ENCODE assay signal across 14 cellular contexts in genomic region chr9:91935805-91936204, GRCh38. TPM values are rescaled to one million over a fixed set of nuclear protein-coding genes. Genes with fewer than 3 reads are reported as not detected.
DNase-seq lines count a peak whose midpoint lies in the region; ATAC-seq and TF ChIP-seq lines count a peak whose summit lies in the region.
"Had no signal": no experiment of that assay in that cellular context is flagged by ENCODE, and none has a peak within 500 bp of the region (broad histone marks: within the 10 kb centered on the region; RNA-seq: fewer than 3 reads in every experiment).

No MANE protein-coding gene starts in this region.

- no peak overlapping the region for H3K9ac ChIP-seq in mesenchymal stem cell (ENCODE audit: low read length)
- no peak overlapping the region for H3K9ac ChIP-seq in rectal smooth muscle tissue (ENCODE audit: low read length)

- no peak overlapping the region for H3K4ac ChIP-seq in mesenchymal stem cell (ENCODE audit: low read depth in 1 of 2, low read length in 2 of 2)

- H3K4me3 ChIP-seq in left ventricle myocardium inferior (no peak overlapping the region), mesenchymal stem cell (ENCODE audit: insufficient read depth in 1 of 2, low read depth in 1 of 2, low read length in 2 of 2) (no peak overlapping the region), rectal smooth muscle tissue (ENCODE audit: low read length) (no peak overlapping the region), uterus (no peak overlapping the region), breast epithelium (no peak overlapping the region)
- H3K4me3 ChIP-seq: GM23338 had no signal

- ATAC-seq in GM18909 (IDR thresholded peaks at IDR 0.05; ENCODE audit: poor library complexity, unreplicated experiment) = no peak
- ATAC-seq: GM23338, PC-3 had no signal

- no peak overlapping the region for H4K8ac ChIP-seq in mesenchymal stem cell (ENCODE audit: low read length)

- 92% methylated on average over 7 of the region's 7 CpGs for WGBS in mesenchymal stem cell

- H3K27ac ChIP-seq in left ventricle myocardium inferior (replicated peaks) = no peak overlapping the region
- H3K27ac ChIP-seq in mesenchymal stem cell (ENCODE audit: low read length, poor library complexity, severe bottlenecking) = no peak overlapping the region
- H3K27ac ChIP-seq in rectal smooth muscle tissue (ENCODE audit: low read depth, low read length) = peak overlapping the region; percentile 71
- H3K27ac ChIP-seq in uterus = peak overlapping the region; percentile 51 to 74
- H3K27ac ChIP-seq in breast epithelium = no peak overlapping the region

- TF ChIP-seq CTCF in left ventricle myocardium inferior (IDR thresholded peaks at IDR 0.05; ENCODE audit: borderline replicate concordance) (no peak), uterus (IDR thresholded peaks at IDR 0.05) (no peak), breast epithelium (IDR thresholded peaks at IDR 0.05) (no peak)

- H3K14ac ChIP-seq in mesenchymal stem cell (ENCODE audit: low read length in 2 of 2) = no peak overlapping the region

- intact Hi-C loops in cardiac septum (cut with DNase I) (no loop called here), left ventricle myocardium inferior (cut with micrococcal nuclease) (no loop called here), uterus (cut with DNase I; ENCODE audit: low total_unique reads) (no loop called here), breast epithelium (cut with DNase I; ENCODE audit: low total_unique reads) (loop anchor here (5.0 kb wide), 1 partner anchor 986 kb away; no protein-coding TSS in a partner anchor)

- H4K91ac ChIP-seq in mesenchymal stem cell (ENCODE audit: low read length) = peak overlapping the region; percentile 41

- no peak overlapping the region for H3K4me2 ChIP-seq in mesenchymal stem cell (ENCODE audit: low read length, poor library complexity, severe bottlenecking)
- H3K4me2 ChIP-seq: GM23338 had no signal

- no peak overlapping the region for H2AFZ ChIP-seq in mesenchymal stem cell (ENCODE audit: low read depth, low read length)
- H2AFZ ChIP-seq: GM23338 had no signal

- peaks cover 23% of the 10 kb centered on the region for H3K79me1 ChIP-seq in mesenchymal stem cell (replicated peaks; ENCODE audit: low read length, poor library complexity, severe bottlenecking)

- H2BK12ac ChIP-seq in mesenchymal stem cell (ENCODE audit: low read length in 2 of 2) = no peak overlapping the region

- DNase-seq in cardiac septum (ENCODE audit: low spot score) (peak; percentile 44), left ventricle myocardium inferior (no peak), mesenchymal stem cell (no peak), uterus (peak in 1 of 2 donors; percentile 13), breast epithelium (ENCODE audit: low spot score in 2 of 2) (no peak)
- DNase-seq in stimulated activated CD8-positive, alpha-beta memory T cell treated with anti-CD3 and anti-CD28 coated beads, Interleukin-4, amount 100 ng/mL, for 48 hours = no peak
- DNase-seq: 8988T, C1 segment of cervical spinal cord, DMS 273 treated with DMSO at 0.1 percent for 48 hours, KBM-7, PC-3 had no signal

- no peak overlapping the region for H2BK120ac ChIP-seq in mesenchymal stem cell (ENCODE audit: low read depth, low read length)

- no peaks in the 10 kb centered on the region for H3K36me3 ChIP-seq in left ventricle myocardium inferior
- peaks cover 0 to 4% of the 10 kb centered on the region in 2 experiments for H3K36me3 ChIP-seq in mesenchymal stem cell (ENCODE audit: control insufficient read depth in 1 of 2, insufficient read depth in 2 of 2, low read depth in 1 of 2, low read length in 2 of 2)
- no peaks in the 10 kb centered on the region for H3K36me3 ChIP-seq in rectal smooth muscle tissue (ENCODE audit: control insufficient read depth, insufficient read depth, low read length)
- no peaks in the 10 kb centered on the region for H3K36me3 ChIP-seq in uterus
- H3K36me3 ChIP-seq in breast epithelium = no peaks in the 10 kb centered on the region

- no peak for TF ChIP-seq POLR2A in uterus (IDR thresholded peaks at IDR 0.05)
- TF ChIP-seq POLR2A in breast epithelium (IDR thresholded peaks at IDR 0.05) = no peak

- no peak overlapping the region for H2BK15ac ChIP-seq in mesenchymal stem cell (ENCODE audit: low read depth, poor library complexity, severe bottlenecking)

- H3K23ac ChIP-seq in mesenchymal stem cell (ENCODE audit: low read length in 2 of 2) = no peak overlapping the region

- H3K27me3 ChIP-seq in left ventricle myocardium inferior (ENCODE audit: low read depth) (no peaks in the 10 kb centered on the region), mesenchymal stem cell (ENCODE audit: control insufficient read depth in 1 of 2, insufficient read depth in 1 of 2, low read length in 2 of 2) (no peaks in the 10 kb centered on the region), rectal smooth muscle tissue (ENCODE audit: control insufficient read depth, insufficient read depth, low read length) (no peaks in the 10 kb centered on the region), uterus (no peaks in the 10 kb centered on the region), breast epithelium (no peaks in the 10 kb centered on the region)

- no peak overlapping the region for H2BK5ac ChIP-seq in mesenchymal stem cell (ENCODE audit: low read depth, low read length, poor library complexity, severe bottlenecking)

- H3K9me3 ChIP-seq in left ventricle myocardium inferior (replicated peaks) (peaks cover 19% of the 10 kb centered on the region), mesenchymal stem cell (ENCODE audit: control insufficient read depth, low read length) (peaks cover 17% of the 10 kb centered on the region), uterus (peaks cover 0 to 12% of the 10 kb centered on the region in 2 donors), breast epithelium (peaks cover 0 to 20% of the 10 kb centered on the region in 2 donors)

- H3K18ac ChIP-seq in mesenchymal stem cell (ENCODE audit: low read depth in 1 of 2, low read length in 2 of 2) = no peak overlapping the region

- H2AK5ac ChIP-seq in mesenchymal stem cell (ENCODE audit: low read length, severe bottlenecking) = no peak overlapping the region

- H3K4me1 ChIP-seq in left ventricle myocardium inferior (no peaks in the 10 kb centered on the region), mesenchymal stem cell (ENCODE audit: control insufficient read depth, insufficient read depth, low read depth, low read length) (peaks cover 7% of the 10 kb centered on the region), rectal smooth muscle tissue (ENCODE audit: control insufficient read depth, insufficient read depth, low read length) (peaks cover 20% of the 10 kb centered on the region), uterus (peaks cover 0 to 6% of the 10 kb centered on the region in 2 donors), breast epithelium (no peaks in the 10 kb centered on the region)

RNA-seq across cellular contexts. Expression of gene ROR2, which starts 14.2 kb away (rescaled TPM):
- 0.65 TPM for total RNA-seq in cardiac septum
- total RNA-seq in left ventricle myocardium inferior = 0.74 TPM
- polyA plus RNA-seq in mesenchymal stem cell (2013, experiment 1 of 2) = 7.6 TPM
- polyA plus RNA-seq in mesenchymal stem cell (2013, experiment 2 of 2) = 7.8 TPM
- total RNA-seq in uterus = 10 to 100 TPM; 35.6 to 67.6 (median 50.6) TPM
- total RNA-seq in breast epithelium = 10 to 100 TPM in 2 of 3 donors, 1 to 10 TPM in 1; 2.1 to 25.6 (median 10.2) TPM
- total RNA-seq: PC-3 had no signal

Comparison
In these comparisons a context has a peak if more than half of its experiments do, and no peak if none do; other contexts are left out.
1. H3K27ac ChIP-seq: peak in rectal smooth muscle tissue (single experiment) and uterus (2 of 2); none in left ventricle myocardium inferior (single experiment), mesenchymal stem cell (single experiment) and breast epithelium (0 of 2).